2 cellular contexts compared by ENCODE assay signal in genomic region chr17:72135546-72136325, GRCh38.
TF ChIP-seq lines count a peak whose summit lies in the region.

No MANE protein-coding gene starts in this region.

TF ChIP-seq in SK-N-SH, 30 proteins besides CTCF, POLR2A, EP300 and RAD21 (continued from another document):
- TF ChIP-seq ZBTB33 (IDR thresholded peaks at IDR 0.05; ENCODE audit: borderline replicate concordance, low read depth) (no peak), ELF1 (IDR thresholded peaks at IDR 0.05) (no peak), RCOR1 (IDR thresholded peaks at IDR 0.05; ENCODE audit: low read length) (no peak), NFIC (IDR thresholded peaks at IDR 0.05; ENCODE audit: borderline replicate concordance) (no peak), RFX5 (IDR thresholded peaks at IDR 0.05; ENCODE audit: low read length) (no peak), FOXJ3 (CRISPR knock-in tag; IDR thresholded peaks at IDR 0.05) (no peak)

TF ChIP-seq in SK-N-SH treated with all-trans-retinoic acid at 6 μM for 48 hours, 23 proteins besides CTCF, POLR2A, EP300 and RAD21 (continued from another document):
- no peak for TF ChIP-seq CSRNP3 (CRISPR knock-in tag; IDR thresholded peaks at IDR 0.05)
- no peak for TF ChIP-seq TCF4 (CRISPR knock-in tag; IDR thresholded peaks at IDR 0.05; ENCODE audit: borderline replicate concordance)
- TF ChIP-seq ZFP30 (CRISPR knock-in tag; IDR thresholded peaks at IDR 0.05): no peak
- no peak for TF ChIP-seq CREB5 (CRISPR knock-in tag; IDR thresholded peaks at IDR 0.05; ENCODE audit: low read depth)
- TF ChIP-seq PATZ1 (CRISPR knock-in tag; IDR thresholded peaks at IDR 0.05; ENCODE audit: borderline replicate concordance): no peak
